8 cellular contexts compared by ENCODE assay signal in the genomic region with DNA sequence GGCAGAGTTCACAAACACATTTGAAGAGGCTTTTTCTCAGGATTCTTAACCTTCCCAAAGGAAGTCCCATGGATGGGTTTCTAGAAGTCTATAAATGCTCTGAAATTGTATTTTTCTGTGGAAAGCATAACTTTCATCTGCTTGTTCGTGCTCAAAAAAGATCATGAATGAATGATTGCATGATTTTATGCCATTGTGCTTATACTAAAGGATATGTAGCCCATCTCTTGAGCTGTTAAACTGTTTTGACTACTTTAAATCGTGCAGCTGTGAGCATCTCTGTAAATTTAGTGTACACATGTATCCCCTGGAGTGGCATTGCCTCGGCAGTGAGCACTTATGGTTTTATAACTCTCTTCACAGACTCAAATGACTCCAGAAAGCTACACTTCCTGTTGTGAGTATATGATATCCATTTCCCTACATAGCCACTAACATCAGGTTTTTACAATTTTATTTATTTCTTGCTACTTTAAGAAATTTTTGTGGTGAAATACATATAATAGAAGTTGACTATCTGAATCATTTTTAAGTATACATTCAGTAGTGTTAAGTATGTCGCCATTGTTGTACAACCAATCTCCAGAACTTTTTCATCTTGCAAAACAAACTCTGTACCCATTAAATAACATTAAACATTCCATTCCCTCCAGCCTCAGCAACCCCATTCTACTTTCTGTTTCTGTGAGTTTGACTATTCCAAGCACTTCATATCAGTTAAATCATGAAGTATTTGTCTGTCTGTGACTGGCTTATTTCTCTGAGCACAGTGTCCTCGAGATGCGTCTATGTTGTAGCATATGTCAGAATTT. TPM values are rescaled to one million over a fixed set of nuclear protein-coding genes. Genes with fewer than 3 reads are reported as not detected.
DNase-seq lines count a peak whose midpoint lies in the region; ATAC-seq and TF ChIP-seq lines count a peak whose summit lies in the region.

No MANE protein-coding gene starts in this region.

- peaks cover 41 to 48% of the 10 kb centered on the region in 2 donors for H3K4me1 ChIP-seq in mucosa of rectum (ENCODE audit: control insufficient read depth in 2 of 2, insufficient read depth in 2 of 2, low read length in 2 of 2)

- in situ Hi-C loops in brain microvascular endothelial cell (cut with HindIII; ENCODE audit: low pct_ligation_motif_present, low sequenced_read_pairs), result no loop called here

- TF ChIP-seq CTCF in brain microvascular endothelial cell (IDR thresholded peaks at IDR 0.05; ENCODE audit: low read depth, low read length, missing control alignments), result no peak

- peak overlapping the region; percentile 66 to 98 (median 83) for H3K4me3 Mint-ChIP-seq in IgD-negative memory B cell

- peaks cover 6% of the 10 kb centered on the region for H3K36me3 Mint-ChIP-seq in IgD-negative memory B cell

- peak overlapping the region; percentile 100 for H3K27ac ChIP-seq in brain microvascular endothelial cell
- peak overlapping the region; percentile 83 to 100 for H3K27ac ChIP-seq in mucosa of rectum (ENCODE audit: low read depth in 2 of 2, low read length in 2 of 2)

- H3K27ac Mint-ChIP-seq in IgD-negative memory B cell, result peak overlapping the region; percentile 86 to 96 (median 94)

- no peak for ATAC-seq in GM21786 (IDR thresholded peaks at IDR 0.05; ENCODE audit: unreplicated experiment)

- H3K27me3 Mint-ChIP-seq in IgD-negative memory B cell, result peaks cover 3% of the 10 kb centered on the region

- H3K9ac ChIP-seq in mucosa of rectum (ENCODE audit: low read depth in 1 of 2, low read length in 2 of 2), result peak overlapping the region; percentile 20 to 63

- H3K9me3 ChIP-seq in mucosa of rectum (ENCODE audit: control insufficient read depth in 2 of 2, low read length in 2 of 2), result no peaks in the 10 kb centered on the region

- H3K36me3 ChIP-seq in brain microvascular endothelial cell (replicated peaks), result peaks cover 52% of the 10 kb centered on the region
- peaks cover 33 to 43% of the 10 kb centered on the region in 2 donors for H3K36me3 ChIP-seq in mucosa of rectum (ENCODE audit: control insufficient read depth in 2 of 2, insufficient read depth in 2 of 2, low read length in 2 of 2)

- DNase-seq in AG08396 (ENCODE audit: low spot score), result peak; percentile 2
- peak; percentile 34 for DNase-seq in brain microvascular endothelial cell
- no peak for DNase-seq in mucosa of gallbladder (ENCODE audit: low spot score)
- no peak for DNase-seq in NCI-H2081 (lab: John Stamatoyannopoulos, UW)
- DNase-seq in NCI-H748 (lab: John Stamatoyannopoulos, UW; ENCODE audit: unreplicated experiment), result no peak

- no peaks in the 10 kb centered on the region for H3K9me3 Mint-ChIP-seq in IgD-negative memory B cell

- H3K4me1 Mint-ChIP-seq in IgD-negative memory B cell, result peaks cover 53 to 75% (median 64%) of the 10 kb centered on the region in 3 donors

- H3K27me3 ChIP-seq in brain microvascular endothelial cell (replicated peaks) (no peaks in the 10 kb centered on the region), mucosa of rectum (ENCODE audit: control insufficient read depth in 2 of 2, insufficient read depth in 2 of 2, low read length in 2 of 2) (no peaks in the 10 kb centered on the region)

- H3K4me3 ChIP-seq in brain microvascular endothelial cell (ENCODE audit: low read depth, low read length) (peak overlapping the region; percentile 96), mucosa of rectum (ENCODE audit: low read length in 2 of 2) (peak overlapping the region; percentile 37 to 96)

RNA-seq across cellular contexts. Expression of a gene that starts 8.0 kb away (rescaled TPM):
- 1.2 TPM for polyA plus RNA-seq in IgD-negative memory B cell
- 1,012 TPM for total RNA-seq in mucosa of gallbladder

RNA-seq across cellular contexts. Expression of a gene that starts 44.2 kb away (rescaled TPM):
- 54.2 TPM for polyA plus RNA-seq in IgD-negative memory B cell
- total RNA-seq in mucosa of gallbladder, result 40.8 TPM

RNA-seq across cellular contexts. Expression of a gene that starts 48.2 kb away (rescaled TPM):
- polyA plus RNA-seq in IgD-negative memory B cell, result 17.8 TPM
- 7.1 TPM for total RNA-seq in mucosa of gallbladder

Comparison
In these comparisons a context has a peak if more than half of its experiments do, and no peak if none do; other contexts are left out.
1. DNase-seq: peak in AG08396 (single experiment) and brain microvascular endothelial cell (single experiment); none in mucosa of gallbladder (single experiment), NCI-H2081 (0 of 2) and NCI-H748 (single experiment).